8 cellular contexts compared by ENCODE assay signal in the genomic region with DNA sequence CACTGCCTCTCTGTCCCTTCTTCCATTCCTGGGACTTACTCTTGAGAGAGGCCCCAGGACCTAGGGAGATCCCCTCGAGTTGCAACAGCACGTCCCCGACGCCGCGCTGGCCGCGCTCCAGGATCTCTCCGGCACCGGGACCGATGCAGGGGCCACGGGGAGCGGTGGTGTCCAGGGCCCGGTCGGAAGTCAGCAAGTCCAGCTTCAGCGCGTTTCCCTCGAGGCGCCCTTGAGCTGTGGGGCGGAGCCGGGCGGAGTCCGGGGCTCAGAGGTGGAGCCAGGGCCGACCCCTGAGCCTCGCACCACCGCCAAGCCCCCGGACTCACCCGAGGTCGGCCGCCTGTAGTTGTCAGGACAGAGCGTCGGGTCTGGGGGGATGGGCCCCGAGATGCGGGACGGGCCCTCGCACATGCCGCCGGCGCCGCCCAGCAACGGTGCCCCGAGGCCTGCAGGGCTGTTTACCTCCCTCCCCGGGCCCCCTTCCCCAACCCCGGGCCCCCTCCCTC. TPM values are rescaled to one million over a fixed set of nuclear protein-coding genes. Genes with fewer than 3 reads are reported as not detected.
A peak's percentile ranks its signal among the peaks of the same experiment; 100 is the strongest.
DNase-seq lines count a peak whose midpoint lies in the region; ATAC-seq, FAIRE-seq and TF ChIP-seq lines count a peak whose summit lies in the region.

No MANE protein-coding gene starts in this region.

- H3K36me3 Mint-ChIP-seq in neural progenitor cell: peaks cover 10% of the 10 kb centered on the region

- H4K20me1 ChIP-seq in neural progenitor cell (ENCODE audit: low read depth): peaks cover 55% of the 10 kb centered on the region

- H3F3A ChIP-seq in neural progenitor cell (ENCODE audit: low read depth): peaks cover 31% of the 10 kb centered on the region

- H3K4me3 ChIP-seq in SJSA1 (peak overlapping the region; percentile 47), neural progenitor cell (peak overlapping the region; percentile 90)

- no peak overlapping the region for H3K27ac ChIP-seq in SJSA1
- no peak overlapping the region for H3K27ac ChIP-seq in neural progenitor cell

- no peak for TF ChIP-seq CTCF in neural progenitor cell (IDR thresholded peaks at IDR 0.05)

- H2AFZ ChIP-seq in neural progenitor cell (replicated peaks): peak overlapping the region; percentile 48

- peak overlapping the region; percentile 85 for H3K4me3 Mint-ChIP-seq in neural progenitor cell

- H3K27me3 Mint-ChIP-seq in neural progenitor cell (ENCODE audit: insufficient read depth, low read depth): peaks cover 7% of the 10 kb centered on the region

- FAIRE-seq in GM19239 (lab: Jason Lieb, UNC): peak; percentile 18

- H3K4me1 Mint-ChIP-seq in neural progenitor cell: peaks cover 32% of the 10 kb centered on the region

- in situ Hi-C loops in ACHN (cut with HindIII; ENCODE audit: low pct_ligation_motif_present, low pct_unique_long_range_greater_than_20kb, low sequenced_read_pairs): no loop called here

- no peak overlapping the region for H3K9ac ChIP-seq in neural progenitor cell

- H3K4me2 ChIP-seq in neural progenitor cell: peak overlapping the region; percentile 91

- ATAC-seq in esophagus mucosa (peak; percentile 4), GM18861 (IDR thresholded peaks at IDR 0.05; ENCODE audit: unreplicated experiment) (no peak)

- no peaks in the 10 kb centered on the region for H3K9me3 Mint-ChIP-seq in neural progenitor cell

- no peak overlapping the region for H3K27ac Mint-ChIP-seq in neural progenitor cell

- H3K9me3 ChIP-seq in SJSA1 (replicated peaks): peaks cover 2% of the 10 kb centered on the region; the same call in 1 of the 2 replicates
- no peaks in the 10 kb centered on the region for H3K9me3 ChIP-seq in neural progenitor cell (ENCODE audit: low read depth)

- H3K27me3 ChIP-seq in SJSA1 (replicated peaks): no peaks in the 10 kb centered on the region
- H3K27me3 ChIP-seq in neural progenitor cell: peaks cover 8% of the 10 kb centered on the region

- no peaks in the 10 kb centered on the region for H3K79me2 ChIP-seq in neural progenitor cell (ENCODE audit: low read depth)

- DNase-seq in ACHN (peak; percentile 61), GM19239 (ENCODE audit: insufficient read length, low spot score) (no peak), SJSA1 (ENCODE audit: low read depth in 1 of 2, low spot score in 2 of 2) (no peak), neural progenitor cell (ENCODE audit: low spot score) (peak; percentile 79), medulla oblongata (ENCODE audit: extremely low spot score) (no peak)
- DNase-seq in stimulated activated CD4-positive, alpha-beta T cell treated with anti-CD3 and anti-CD28 coated beads, Interleukin-2, amount 100 ng/mL, for 48 hours: no peak

- peaks cover 26% of the 10 kb centered on the region for H3K4me1 ChIP-seq in SJSA1 (replicated peaks)
- H3K4me1 ChIP-seq in neural progenitor cell: peaks cover 18% of the 10 kb centered on the region

- no peaks in the 10 kb centered on the region for H3K36me3 ChIP-seq in SJSA1
- H3K36me3 ChIP-seq in neural progenitor cell: no peaks in the 10 kb centered on the region

RNA-seq across cellular contexts. Expression of gene ENKD1, which starts 0.5 kb away (rescaled TPM):
- total RNA-seq in SJSA1 (2014; rRNA removed; shearing (Covaris generic)): 5.1 TPM in 2 replicates
- total RNA-seq in esophagus mucosa: 3.8 TPM
- total RNA-seq in neural progenitor cell (ENCODE audit: low replicate concordance): 6.9 and 18.7 TPM in 2 replicates

RNA-seq across cellular contexts. Expression of gene C16orf86, which starts 0.5 kb away (rescaled TPM):
- total RNA-seq in SJSA1 (2014; rRNA removed; shearing (Covaris generic)): 0.32 TPM in 1 of 2 replicates, not detected in the other
- 0.84 TPM for total RNA-seq in esophagus mucosa
- 0.24 and 6.0 TPM in 2 replicates for total RNA-seq in neural progenitor cell (ENCODE audit: low replicate concordance)

RNA-seq across cellular contexts. Expression of gene PARD6A, which starts 5.3 kb away (rescaled TPM):
- total RNA-seq in SJSA1 (2014; rRNA removed; shearing (Covaris generic)): 0.26 TPM in 1 of 2 replicates, not detected in the other
- total RNA-seq in esophagus mucosa: 1.8 TPM
- total RNA-seq in neural progenitor cell (ENCODE audit: low replicate concordance): 2.7 and 8.7 TPM in 2 replicates

RNA-seq across cellular contexts. Expression of gene ACD, which starts 6.0 kb away (rescaled TPM):
- 22.6 and 33.0 TPM in 2 replicates for total RNA-seq in SJSA1 (2014; rRNA removed; shearing (Covaris generic))
- 7.8 TPM for total RNA-seq in esophagus mucosa
- 11.5 and 31.7 TPM in 2 replicates for total RNA-seq in neural progenitor cell (ENCODE audit: low replicate concordance)

RNA-seq across cellular contexts. Expression of gene CARMIL2, which starts 21.1 kb away (rescaled TPM):
- 5.2 and 7.6 TPM in 2 replicates for total RNA-seq in SJSA1 (2014; rRNA removed; shearing (Covaris generic))
- total RNA-seq in esophagus mucosa (2.4 TPM), neural progenitor cell (ENCODE audit: low replicate concordance) (14.5 and 18.2 TPM in 2 replicates)

Comparison
In these comparisons a context has a peak if more than half of its experiments do, and no peak if none do; other contexts are left out.
1. DNase-seq: peak in ACHN (single experiment) and neural progenitor cell (single experiment); none in GM19239 (single experiment), SJSA1 (0 of 2), medulla oblongata (single experiment) and stimulated activated CD4-positive, alpha-beta T cell treated with anti-CD3 and anti-CD28 coated beads, Interleukin-2, amount 100 ng/mL, for 48 hours (0 of 2).